ENCODE assay signal across 23 cellular contexts in genomic region chr14:64516969-64517368, GRCh38.
"Had no signal": no experiment of that assay in that cellular context is flagged by ENCODE, and none has a peak within 500 bp of the region (broad histone marks: within the 10 kb centered on the region; RNA-seq: fewer than 3 reads in every experiment).

No MANE protein-coding gene starts in this region.

- H3K27ac Mint-ChIP-seq: activated CD4-positive, alpha-beta memory T cell treated with anti-CD3 and anti-CD28 coated beads, Interleukin-2, amount 10 ng/mL, durations not matched to agents 7 days and 5 days; activated naive CD4-positive, alpha-beta T cell treated with anti-CD3 and anti-CD28 coated beads, Interleukin-2, amount 10 ng/mL, durations not matched to agents 7 days and 5 days; nephron; type B pancreatic cell had no signal

- DNase-seq: activated CD4-positive, alpha-beta memory T cell treated with anti-CD3 and anti-CD28 coated beads, Interleukin-2, amount 10 ng/mL, durations not matched to agents 7 days and 5 days; activated CD4-positive, alpha-beta T cell treated with anti-CD3 and anti-CD28 coated beads for 1 hour; activated CD8-positive, alpha-beta memory T cell treated with anti-CD3 and anti-CD28 coated beads, Interleukin-2, amount 50 U/mL, for 48 hours; activated naive CD4-positive, alpha-beta T cell treated with anti-CD3 and anti-CD28 coated beads, Interleukin-2, amount 10 ng/mL, durations not matched to agents 7 days and 5 days; amniotic stem cell; body of pancreas; central memory CD4-positive, alpha-beta T cell; effector memory CD4-positive, alpha-beta T cell; gastrocnemius medialis; heart right ventricle; mammary epithelial cell; mucosa of descending colon; occipital lobe; psoas muscle; right lobe of liver; spleen; stimulated activated CD4-positive, alpha-beta T cell treated with anti-CD3 and anti-CD28 coated beads, Interleukin-1b, Interleukin-23, amount 100 ng/mL, for 48 hours; stimulated activated naive CD4-positive, alpha-beta T cell; substantia nigra had no signal

- H3K9me3 Mint-ChIP-seq: activated CD4-positive, alpha-beta memory T cell treated with anti-CD3 and anti-CD28 coated beads, Interleukin-2, amount 10 ng/mL, durations not matched to agents 7 days and 5 days; activated naive CD4-positive, alpha-beta T cell treated with anti-CD3 and anti-CD28 coated beads, Interleukin-2, amount 10 ng/mL, durations not matched to agents 7 days and 5 days; nephron; type B pancreatic cell had no signal

- H3K4me3 Mint-ChIP-seq: activated CD4-positive, alpha-beta memory T cell treated with anti-CD3 and anti-CD28 coated beads, Interleukin-2, amount 10 ng/mL, durations not matched to agents 7 days and 5 days; activated naive CD4-positive, alpha-beta T cell treated with anti-CD3 and anti-CD28 coated beads, Interleukin-2, amount 10 ng/mL, durations not matched to agents 7 days and 5 days; nephron; type B pancreatic cell had no signal

- H3K27me3 Mint-ChIP-seq: activated CD4-positive, alpha-beta memory T cell treated with anti-CD3 and anti-CD28 coated beads, Interleukin-2, amount 10 ng/mL, durations not matched to agents 7 days and 5 days; activated naive CD4-positive, alpha-beta T cell treated with anti-CD3 and anti-CD28 coated beads, Interleukin-2, amount 10 ng/mL, durations not matched to agents 7 days and 5 days; type B pancreatic cell had no signal

- H3K27me3 ChIP-seq: body of pancreas, gastrocnemius medialis, heart right ventricle, right lobe of liver, spleen had no signal

- H3K4me3 ChIP-seq: body of pancreas, gastrocnemius medialis, heart right ventricle, mucosa of descending colon, psoas muscle, right lobe of liver, spleen had no signal

- H3K27ac ChIP-seq: body of pancreas, epithelial cell of prostate, heart right ventricle, psoas muscle, right lobe of liver, spleen had no signal

- H3K9me3 ChIP-seq: body of pancreas, gastrocnemius medialis, heart right ventricle, mucosa of descending colon, psoas muscle, right lobe of liver, spleen had no signal

- ATAC-seq: body of pancreas, gastrocnemius medialis, heart right ventricle, left lobe of liver, mucosa of descending colon, right lobe of liver had no signal
